ENCODE assay signal across 1 cellular context in the genomic region with DNA sequence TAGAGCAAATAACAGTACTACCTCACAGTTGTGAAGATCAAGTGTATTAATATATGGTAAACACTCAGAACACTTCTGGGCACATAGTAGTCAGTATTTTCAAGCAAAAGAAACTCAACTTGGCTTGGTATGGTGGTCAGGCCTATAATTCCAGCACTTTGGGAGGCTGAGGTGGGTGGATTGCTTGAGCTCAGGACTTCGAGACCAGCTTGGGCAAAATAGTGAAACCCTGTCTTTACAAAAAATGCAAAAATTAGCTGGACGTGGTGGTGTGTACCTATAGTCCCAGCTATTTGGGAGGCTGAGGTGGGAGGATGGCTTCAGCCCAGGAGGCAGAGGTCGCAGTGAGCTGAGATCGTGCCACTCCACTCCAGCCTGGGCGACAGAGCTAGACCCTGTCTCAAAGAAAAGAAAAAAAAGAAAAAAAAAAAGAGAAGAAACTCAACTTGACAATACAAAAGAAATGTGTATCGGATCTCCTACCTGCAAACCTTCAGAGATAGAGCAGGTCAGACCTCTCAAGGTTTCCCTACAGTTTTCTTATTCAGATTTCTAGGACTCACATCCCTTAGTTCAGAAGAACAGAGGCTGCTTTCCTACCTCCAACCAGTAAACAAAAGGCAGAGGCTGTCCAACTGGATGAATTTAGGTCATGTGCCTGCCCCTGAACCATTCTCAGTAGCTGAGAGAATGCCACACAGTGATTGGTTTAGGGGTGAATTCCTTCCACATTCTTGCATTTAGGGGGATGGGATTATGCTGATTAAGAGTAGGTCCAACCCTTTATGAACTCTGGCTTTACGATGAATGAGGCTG.
TF ChIP-seq lines count a peak whose summit lies in the region.

No MANE protein-coding gene starts in this region.

TF ChIP-seq in K562, 482 proteins besides CTCF, POLR2A, EP300 and RAD21 (continued from another document):
- TF ChIP-seq, protein P1, sequence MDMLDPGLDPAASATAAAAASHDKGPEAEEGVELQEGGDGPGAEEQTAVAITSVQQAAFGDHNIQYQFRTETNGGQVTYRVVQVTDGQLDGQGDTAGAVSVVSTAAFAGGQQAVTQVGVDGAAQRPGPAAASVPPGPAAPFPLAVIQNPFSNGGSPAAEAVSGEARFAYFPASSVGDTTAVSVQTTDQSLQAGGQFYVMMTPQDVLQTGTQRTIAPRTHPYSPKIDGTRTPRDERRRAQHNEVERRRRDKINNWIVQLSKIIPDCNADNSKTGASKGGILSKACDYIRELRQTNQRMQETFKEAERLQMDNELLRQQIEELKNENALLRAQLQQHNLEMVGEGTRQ (CRISPR knock-in tag; IDR thresholded peaks at IDR 0.05) = peak; percentile 46
- TF ChIP-seq RCOR1 (IDR thresholded peaks at IDR 0.05; ENCODE audit: borderline replicate concordance in 1 of 2, low read depth in 2 of 2, low read length in 2 of 2) (0 out of 4 replicates have a peak, but pooled peaks of 1 of the 2 experiments have one; percentile 4), ZNF316 (IDR thresholded peaks at IDR 0.05) (0 out of 2 replicates have a peak, but pooled peaks have one; percentile 5)
